7 cellular contexts compared by ENCODE assay signal in the genomic region with DNA sequence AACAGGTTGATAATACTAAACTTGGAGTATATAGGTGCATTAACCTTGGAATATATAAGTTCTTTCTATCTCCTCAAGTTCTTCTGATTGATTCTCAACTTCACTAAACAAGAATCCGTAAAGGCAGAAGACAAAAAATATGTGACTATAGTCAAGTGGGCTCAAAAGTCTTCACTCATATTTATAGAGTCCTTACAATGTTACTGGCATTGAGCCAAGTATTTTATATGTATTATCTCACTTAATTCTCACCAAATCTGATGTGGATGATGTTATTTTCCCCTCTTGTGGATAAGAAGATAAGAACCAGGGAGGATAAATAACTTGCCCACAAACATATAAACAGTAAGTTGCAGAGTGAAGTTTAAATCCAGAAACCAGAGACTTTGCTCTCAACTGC.
"Had no signal": no experiment of that assay in that cellular context is flagged by ENCODE, and none has a peak within 500 bp of the region (broad histone marks: within the 10 kb centered on the region; RNA-seq: fewer than 3 reads in every experiment).

No MANE protein-coding gene starts in this region.

- H3K27ac ChIP-seq: HL-60, KMS-11 had no signal

- DNase-seq: IMR-90, Karpas-422, KBM-7, KG1 had no signal

- FAIRE-seq: HTR-8/SVneo had no signal

- H3K4me2 ChIP-seq: KMS-11 had no signal

- H3K9ac ChIP-seq: KMS-11 had no signal
